ENCODE assay signal across 1 cellular context in genomic region chr15:95175914-95176658, GRCh38.
TF ChIP-seq lines count a peak whose summit lies in the region.

No MANE protein-coding gene starts in this region.

TF ChIP-seq in IMR-90, 13 proteins besides CTCF, POLR2A, EP300 and RAD21 (continued from another document):
- TF ChIP-seq CEBPB (IDR thresholded peaks at IDR 0.05; ENCODE audit: low read depth, low read length): 0 out of 2 replicates have a peak, but pooled peaks have one; percentile 23
